ENCODE assay signal across 8 cellular contexts in genomic region chr21:44011123-44011773, GRCh38. TPM values are rescaled to one million over a fixed set of nuclear protein-coding genes. Genes with fewer than 3 reads are reported as not detected.
DNase-seq lines count a peak whose midpoint lies in the region; FAIRE-seq and TF ChIP-seq lines count a peak whose summit lies in the region.

No MANE protein-coding gene starts in this region.

- H3K36me3 Mint-ChIP-seq in T-helper 1 cell treated with Interleukin-12 subunit alpha and Interleukin-12 subunit beta and Interleukin-4 antibody, amounts not matched to agents 30 μg/mL and 1 μg/mL, for 36 hours (ENCODE audit: low read depth), result peaks cover 14% of the 10 kb centered on the region

- TF ChIP-seq CTCF in kidney (IDR thresholded peaks at IDR 0.05; ENCODE audit: borderline replicate concordance, extremely low read depth, insufficient read depth), result no peak

- H3K9me3 ChIP-seq in adipocyte (ENCODE audit: control insufficient read depth, low read length) (no peaks in the 10 kb centered on the region), kidney (ENCODE audit: control insufficient read depth in 1 of 2, low read length in 2 of 2) (no peaks in the 10 kb centered on the region)

- no peaks in the 10 kb centered on the region for H3K27me3 ChIP-seq in adipocyte (replicated peaks; ENCODE audit: control insufficient read depth, insufficient read depth, low read length)

- H3K36me3 ChIP-seq in adipocyte (ENCODE audit: control insufficient read depth, insufficient read depth, low read length, severe bottlenecking), result no peaks in the 10 kb centered on the region
- H3K36me3 ChIP-seq in kidney (ENCODE audit: control insufficient read depth in 1 of 2, insufficient read depth in 2 of 2, low read length in 2 of 2), result no peaks in the 10 kb centered on the region

- H3K4me1 ChIP-seq in adipocyte (ENCODE audit: control insufficient read depth, insufficient read depth, low read length) (peaks cover 57% of the 10 kb centered on the region), kidney (ENCODE audit: control insufficient read depth in 1 of 2, insufficient read depth in 1 of 2, low read depth in 1 of 2, low read length in 2 of 2) (peaks cover 2 to 6% of the 10 kb centered on the region in 2 donors)

- DNase-seq in T-helper 1 cell, result no peak
- no peak for DNase-seq in adipocyte (ENCODE audit: low read depth)
- DNase-seq in kidney, result no peak
- DNase-seq in H4 (ENCODE audit: low spot score), result no peak
- no peak for DNase-seq in SKM-1 (lab: John Stamatoyannopoulos, UW; ENCODE audit: unreplicated experiment)
- no peak for DNase-seq in NAMALWA (ENCODE audit: low spot score)

- peaks cover 40% of the 10 kb centered on the region for H3K4me1 Mint-ChIP-seq in T-helper 1 cell treated with Interleukin-12 subunit alpha and Interleukin-12 subunit beta and Interleukin-4 antibody, amounts not matched to agents 30 μg/mL and 1 μg/mL, for 36 hours (ENCODE audit: low read depth)

- FAIRE-seq in kidney (lab: Jason Lieb, UNC), result no peak

- H3K27ac ChIP-seq in kidney (ENCODE audit: low read depth in 2 of 2, low read length in 2 of 2) (peak overlapping the region in 1 of 2 donors; percentile 91), temporal lobe (ENCODE audit: low read depth, low read length) (peak overlapping the region; percentile 91)

- H3K4me3 ChIP-seq in adipocyte (ENCODE audit: low read length) (peak overlapping the region; percentile 89), kidney (ENCODE audit: low read length in 2 of 2) (peak overlapping the region; percentile 52 to 63)

- H3K27me3 Mint-ChIP-seq in T-helper 1 cell treated with Interleukin-12 subunit alpha and Interleukin-12 subunit beta and Interleukin-4 antibody, amounts not matched to agents 30 μg/mL and 1 μg/mL, for 36 hours (ENCODE audit: low read depth), result peaks cover 4% of the 10 kb centered on the region

- H3K9me3 Mint-ChIP-seq in T-helper 1 cell treated with Interleukin-12 subunit alpha and Interleukin-12 subunit beta and Interleukin-4 antibody, amounts not matched to agents 30 μg/mL and 1 μg/mL, for 36 hours, result no peaks in the 10 kb centered on the region

- H3K27ac Mint-ChIP-seq in T-helper 1 cell treated with Interleukin-12 subunit alpha and Interleukin-12 subunit beta and Interleukin-4 antibody, amounts not matched to agents 30 μg/mL and 1 μg/mL, for 36 hours, result peak overlapping the region; percentile 91

- H3K9ac ChIP-seq in adipocyte (ENCODE audit: low read length), result peak overlapping the region; percentile 97
- peak overlapping the region; percentile 65 to 67 for H3K9ac ChIP-seq in kidney (ENCODE audit: low read length in 2 of 2)

- peak overlapping the region; percentile 89 for H3K4me3 Mint-ChIP-seq in T-helper 1 cell treated with Interleukin-12 subunit alpha and Interleukin-12 subunit beta and Interleukin-4 antibody, amounts not matched to agents 30 μg/mL and 1 μg/mL, for 36 hours

- intact Hi-C loops in kidney (cut with DNase I), result no loop called here

RNA-seq across cellular contexts. Expression of gene TRAPPC10, which starts 0.9 kb away (rescaled TPM):
- 48.5 TPM for total RNA-seq in kidney
- 8.8 TPM for polyA plus RNA-seq in kidney (ENCODE audit: insufficient read depth, low read depth, low replicate concordance)
- total RNA-seq in temporal lobe, result 16.2 TPM
- 15.0 and 16.5 TPM in 2 replicates for total RNA-seq in H4 (2014; rRNA removed; shearing (Covaris generic))
